21 cellular contexts compared by ENCODE assay signal in the genomic region with DNA sequence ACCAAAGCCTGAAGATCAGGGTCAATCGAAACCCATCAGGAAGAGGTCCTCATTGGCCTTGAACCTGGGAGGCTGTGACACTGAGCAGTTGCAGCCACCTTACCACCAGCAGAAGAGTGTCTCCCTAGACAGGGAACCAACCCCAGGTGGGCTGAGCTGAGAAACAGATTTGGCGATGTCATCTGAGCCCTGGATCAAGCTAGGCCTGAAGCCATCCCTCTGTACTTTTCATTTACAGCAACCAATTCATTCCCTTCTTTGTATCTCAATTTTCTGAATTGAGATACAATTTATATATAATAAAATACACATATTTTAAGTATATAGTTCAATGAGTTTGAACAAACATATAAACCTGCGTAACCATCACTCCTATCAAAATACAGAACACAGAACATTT. TPM values are rescaled to one million over a fixed set of nuclear protein-coding genes. Genes with fewer than 3 reads are reported as not detected.
DNase-seq lines count a peak whose midpoint lies in the region; ATAC-seq and TF ChIP-seq lines count a peak whose summit lies in the region.
"Had no signal": no experiment of that assay in that cellular context is flagged by ENCODE, and none has a peak within 500 bp of the region (broad histone marks: within the 10 kb centered on the region; RNA-seq: fewer than 3 reads in every experiment).

No MANE protein-coding gene starts in this region.

- RAD21 ChIA-PET in HCT116 (lab: Charles Lee; ENCODE audit: low non-redundant PET in 1 of 2, low total read pairs in 2 of 2, uncharacterized antibody in 2 of 2, unreplicated experiment in 2 of 2), result no interaction called here

- CTCF ChIA-PET in HCT116 (lab: Charles Lee), result no interaction called here

- H3K4me3 ChIP-seq in HCT116 (replicated peaks in 1 of 2; ENCODE audit: low read depth in 1 of 2, low read length in 2 of 2), result no peak overlapping the region
- H3K4me3 ChIP-seq in RWPE2 (ENCODE audit: severe bottlenecking), result no peak overlapping the region
- no peak overlapping the region for H3K4me3 ChIP-seq in muscle layer of duodenum (ENCODE audit: low read depth in 1 of 2, low read length in 2 of 2)
- no peak overlapping the region for H3K4me3 ChIP-seq in transverse colon
- H3K4me3 ChIP-seq: BLaER1 had no signal

- 90 to 94% methylated on average over 2 to 3 of the region's 3 CpGs for WGBS in transverse colon (ENCODE audit: low coverage in 1 of 2), 2 donors

- H3K4me3 Mint-ChIP-seq in CD14-positive monocyte, result no peak overlapping the region
- H3K4me3 Mint-ChIP-seq: CD4-positive, alpha-beta memory T cell had no signal

- TF ChIP-seq EP300 in transverse colon (IDR thresholded peaks at IDR 0.05; ENCODE audit: low read depth), result no peak

- H3K9me2 ChIP-seq in HCT116 (ENCODE audit: insufficient read depth), result no peaks in the 10 kb centered on the region

- H3K36me3 ChIP-seq in HCT116 (ENCODE audit: control insufficient read depth in 1 of 2, insufficient read depth in 2 of 2, low read length in 2 of 2) (peaks cover 3% of the 10 kb centered on the region in 2 experiments; a peak in 2 of 4 replicates), RWPE2 (ENCODE audit: low read depth) (peaks cover 3% of the 10 kb centered on the region; the same call in 1 of the 2 replicates), muscle layer of duodenum (ENCODE audit: control insufficient read depth in 1 of 2, insufficient read depth in 2 of 2, low read length in 2 of 2) (no peaks in the 10 kb centered on the region), transverse colon (no peaks in the 10 kb centered on the region)
- H3K36me3 ChIP-seq: BLaER1 had no signal

- in situ Hi-C loops in transverse colon (cut with MboI; ENCODE audit: low pct_ligation_motif_present in 1 of 4, low pct_unique_long_range_greater_than_20kb in 1 of 4, low sequenced_read_pairs in 3 of 4), result no loop called here

- no peaks in the 10 kb centered on the region; the same call in 1 of the 2 replicates for H4K20me1 ChIP-seq in HCT116 (ENCODE audit: insufficient read depth)

- DNase-seq in HCT116 (ENCODE audit: low read depth, low spot score) (no peak), RWPE2 (ENCODE audit: low spot score) (no peak), transverse colon (no peak), CD14-positive monocyte (ENCODE audit: low spot score) (no peak)
- DNase-seq in stimulated activated naive CD4-positive, alpha-beta T cell treated with Interleukin-2 at 50 U/mL for 16 hours (lab: John Stamatoyannopoulos, UW), result no peak
- DNase-seq: ACHN; CD4-positive, alpha-beta memory T cell; GOT3; IMR-90; NCI-H1105; NCI-H146; NCI-H2029 treated with DMSO at 0.1 percent for 48 hours; NCI-H226; NCI-H510A treated with DMSO at 0.1 percent for 48 hours; NCI-H748 treated with DMSO at 0.1 percent for 48 hours; NK-92 treated with Interleukin-12 subunit alpha and Interleukin-12 subunit beta, amount 100 ng/mL, for 24 hours; Right ventricle myocardium superior had no signal

- TF ChIP-seq CTCF in HCT116 (IDR thresholded peaks at IDR 0.05 in 2 of 3, conservative IDR thresholded peaks at IDR 0.05 in 1 of 3; ENCODE audit: borderline replicate concordance in 1 of 3, insufficient read depth in 1 of 3, low read depth in 2 of 3, low read length in 2 of 3) (no peak), RWPE2 (IDR thresholded peaks at IDR 0.05; ENCODE audit: poor library complexity, severe bottlenecking) (no peak), transverse colon (IDR thresholded peaks at IDR 0.05) (no peak), CD14-positive monocyte (IDR thresholded peaks at IDR 0.05) (no peak)

- peaks cover 91% of the 10 kb centered on the region for H3K79me2 ChIP-seq in HCT116 (ENCODE audit: insufficient read depth, low read length)

- H3K27ac Mint-ChIP-seq in CD14-positive monocyte, result no peak overlapping the region
- H3K27ac Mint-ChIP-seq: CD4-positive, alpha-beta memory T cell had no signal

- H3K4me1 ChIP-seq in HCT116 (ENCODE audit: control insufficient read depth in 1 of 2, insufficient read depth in 2 of 2, low read length in 2 of 2), result peaks cover 70 to 89% of the 10 kb centered on the region in 2 experiments
- H3K4me1 ChIP-seq in RWPE2 (ENCODE audit: insufficient read depth, poor library complexity, severe bottlenecking), result peaks cover 48% of the 10 kb centered on the region
- H3K4me1 ChIP-seq in muscle layer of duodenum (ENCODE audit: control insufficient read depth in 1 of 2, insufficient read depth in 2 of 2, low read length in 2 of 2), result peaks cover 0 to 6% of the 10 kb centered on the region in 2 donors
- peaks cover 8 to 87% (median 56%) of the 10 kb centered on the region in 4 donors for H3K4me1 ChIP-seq in transverse colon
- H3K4me1 ChIP-seq: BLaER1 had no signal

- H3K9me3 ChIP-seq in HCT116 (ENCODE audit: control insufficient read depth in 1 of 2, insufficient read depth in 1 of 2, low read depth in 1 of 2, low read length in 2 of 2) (no peaks in the 10 kb centered on the region), RWPE2 (ENCODE audit: severe bottlenecking) (no peaks in the 10 kb centered on the region), muscle layer of duodenum (ENCODE audit: control insufficient read depth in 1 of 2, low read length in 2 of 2) (no peaks in the 10 kb centered on the region), transverse colon (no peaks in the 10 kb centered on the region)
- H3K9me3 ChIP-seq: BLaER1 had no signal

- H3K36me3 Mint-ChIP-seq in CD14-positive monocyte, result no peaks in the 10 kb centered on the region
- H3K36me3 Mint-ChIP-seq: CD4-positive, alpha-beta memory T cell had no signal

- H3K4me2 ChIP-seq in HCT116 (ENCODE audit: low read length), result peak overlapping the region; percentile 62
- H3K4me2 ChIP-seq: BLaER1, KMS-11 had no signal

- no peaks in the 10 kb centered on the region for H3K4me1 Mint-ChIP-seq in CD14-positive monocyte
- H3K4me1 Mint-ChIP-seq: CD4-positive, alpha-beta memory T cell had no signal

- H3K27me3 ChIP-seq in HCT116 (ENCODE audit: insufficient read depth, low read length) (no peaks in the 10 kb centered on the region), RWPE2 (ENCODE audit: insufficient read depth, poor library complexity, severe bottlenecking) (no peaks in the 10 kb centered on the region), muscle layer of duodenum (ENCODE audit: low read depth, low read length) (no peaks in the 10 kb centered on the region), transverse colon (no peaks in the 10 kb centered on the region)
- H3K27me3 ChIP-seq: BLaER1 had no signal

- intact Hi-C loops in HCT116 (cut with micrococcal nuclease) (no loop called here), transverse colon (cut with DNase I; ENCODE audit: low total_unique reads) (no loop called here), CD14-positive monocyte (cut with micrococcal nuclease) (no loop called here)

- no peak overlapping the region for H3K9ac ChIP-seq in HCT116 (ENCODE audit: low read length)
- H3K9ac ChIP-seq: BLaER1, KMS-11 had no signal

- ATAC-seq in HCT116 (no peak), RWPE2 (ENCODE audit: low read depth) (no peak), HG02981 (IDR thresholded peaks at IDR 0.05; ENCODE audit: unreplicated experiment) (no peak)

- H3K27ac ChIP-seq in HCT116 (ENCODE audit: low read depth, low read length), result no peak overlapping the region
- peak overlapping the region; percentile 79 for H3K27ac ChIP-seq in RWPE2 (ENCODE audit: poor library complexity, severe bottlenecking)
- peak overlapping the region; percentile 80 for H3K27ac ChIP-seq in muscle layer of duodenum (ENCODE audit: low read length)
- H3K27ac ChIP-seq in transverse colon, result peak overlapping the region; percentile 81 to 90 (median 86)
- H3K27ac ChIP-seq: BLaER1, KMS-11 had no signal

- no peak for TF ChIP-seq RAD21 in HCT116 (IDR thresholded peaks at IDR 0.05; ENCODE audit: low read depth)

- TF ChIP-seq POLR2A in HCT116 (IDR thresholded peaks at IDR 0.05; ENCODE audit: borderline replicate concordance, extremely low read depth, insufficient read depth, insufficient read length) (no peak), transverse colon (IDR thresholded peaks at IDR 0.05) (no peak)

- POLR2A ChIA-PET in HCT116 (lab: Charles Lee), result no interaction called here

- BruUV-seq in HCT116 (replicated peaks; lab: Mats Ljungman, UMichigan), result no TSS peak

- H2AFZ ChIP-seq in HCT116 (ENCODE audit: low read depth, low read length, poor library complexity, severe bottlenecking), result no peak overlapping the region

- peaks cover 4 to 17% (median 13%) of the 10 kb centered on the region in 3 donors for H3K27me3 Mint-ChIP-seq in CD14-positive monocyte (ENCODE audit: low read depth in 3 of 3)

- peaks cover 0 to 6% (median 0%) of the 10 kb centered on the region in 7 donors for H3K9me3 Mint-ChIP-seq in CD14-positive monocyte

TF ChIP-seq in HCT116, 20 proteins besides CTCF, POLR2A, EP300 and RAD21:
- TF ChIP-seq ELF1 (IDR thresholded peaks at IDR 0.05; ENCODE audit: borderline replicate concordance, low read depth) (no peak), ZFX (IDR thresholded peaks at IDR 0.05) (no peak), TCF7L2 (IDR thresholded peaks at IDR 0.05; ENCODE audit: borderline replicate concordance, extremely low read depth, insufficient read depth, insufficient read length) (no peak), SP1 (IDR thresholded peaks at IDR 0.05; ENCODE audit: low read depth) (no peak), CBX3 (IDR thresholded peaks at IDR 0.05; ENCODE audit: low read depth) (no peak), POLR2AphosphoS5 (IDR thresholded peaks at IDR 0.05; ENCODE audit: low read depth, low read length) (no peak), EZH2phosphoT487 (IDR thresholded peaks at IDR 0.05; ENCODE audit: borderline replicate concordance) (no peak), FOSL1 (IDR thresholded peaks at IDR 0.05; ENCODE audit: low read depth) (no peak), YY1 (IDR thresholded peaks at IDR 0.05; ENCODE audit: extremely low read depth, insufficient replicate concordance, low read depth, low read length) (no peak)
- TF ChIP-seq, protein P1, sequence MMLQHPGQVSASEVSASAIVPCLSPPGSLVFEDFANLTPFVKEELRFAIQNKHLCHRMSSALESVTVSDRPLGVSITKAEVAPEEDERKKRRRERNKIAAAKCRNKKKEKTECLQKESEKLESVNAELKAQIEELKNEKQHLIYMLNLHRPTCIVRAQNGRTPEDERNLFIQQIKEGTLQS (IDR thresholded peaks at IDR 0.05), result no peak
TF ChIP-seq in HCT116: peak in this region for 0.

RNA-seq across cellular contexts. Expression of gene RHPN2, which starts 14.6 kb away (rescaled TPM):
- 33.3 TPM for total RNA-seq in HCT116 (2021; ENCODE audit: unreplicated experiment)
- polyA plus RNA-seq in HCT116 (2012), result 38.8 and 41.5 TPM in 2 replicates
- total RNA-seq in transverse colon, result 100 to 1,000 TPM in 1 of 4 donors, 10 to 100 TPM in 3; 49.0 to 276 (median 74.3) TPM
- under 1 TPM; 0.16 to 0.51 TPM for polyA plus RNA-seq in CD14-positive monocyte

RNA-seq across cellular contexts. Expression of gene GPATCH1, which starts 30.9 kb away (rescaled TPM):
- total RNA-seq in HCT116 (2021; ENCODE audit: unreplicated experiment) (7.8 TPM), transverse colon (10 to 100 TPM in 3 of 4 donors, 1 to 10 TPM in 1; 9.1 to 16.8 (median 14.8) TPM)
- 4.5 and 5.2 TPM in 2 replicates for polyA plus RNA-seq in HCT116 (2012)
- polyA plus RNA-seq in CD14-positive monocyte, result 1 to 10 TPM; 1.4 to 4.0 TPM
